In the genomic region with DNA sequence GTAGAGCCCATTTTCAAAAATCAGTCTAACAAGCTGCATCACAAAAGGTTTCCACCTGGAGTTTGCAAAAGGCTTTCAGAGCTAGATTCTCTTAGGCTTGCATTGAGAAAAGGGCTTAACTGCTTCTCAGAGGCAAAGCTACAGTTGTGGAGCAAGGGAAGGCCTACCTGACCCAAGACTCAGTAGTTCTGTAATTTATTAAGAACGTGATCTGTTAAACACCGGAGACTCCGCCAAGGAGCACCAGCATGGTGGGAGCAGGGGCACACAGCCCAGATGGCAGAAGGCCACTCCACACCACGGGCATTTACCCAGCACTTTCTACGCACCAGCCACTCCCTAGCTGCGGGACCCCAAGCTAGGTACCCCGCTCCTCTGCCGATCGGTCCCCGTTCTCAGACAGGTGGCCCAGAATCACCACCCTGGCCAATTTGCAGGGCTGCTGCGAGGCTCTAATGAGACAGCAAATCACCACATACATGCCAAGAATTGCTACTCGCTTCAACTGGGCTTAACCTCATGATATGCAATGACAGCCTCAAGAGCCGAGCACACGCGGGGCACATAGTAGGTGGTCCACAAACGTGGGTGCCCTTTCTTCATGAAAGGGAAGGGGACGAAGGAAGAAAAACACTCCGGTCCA, we compare ENCODE assay signal across 8 cellular contexts. TPM values are rescaled to one million over a fixed set of nuclear protein-coding genes. Genes with fewer than 3 reads are reported as not detected.
DNase-seq lines count a peak whose midpoint lies in the region; ATAC-seq, FAIRE-seq and TF ChIP-seq lines count a peak whose summit lies in the region.

No MANE protein-coding gene starts in this region.

- H3K27ac ChIP-seq in prostate gland, result peak overlapping the region; percentile 87 to 94

- intact Hi-C loops in prostate gland (cut with DNase I), result loop anchor here (5.0 kb wide), 1 partner anchor 52 kb away; no protein-coding TSS in a partner anchor

- no peak for ATAC-seq in HG03196 (IDR thresholded peaks at IDR 0.05; ENCODE audit: unreplicated experiment)

- H3K36me3 ChIP-seq in prostate gland, result no peaks in the 10 kb centered on the region

- TF ChIP-seq POLR2A in prostate gland (IDR thresholded peaks at IDR 0.05), result no peak

- H3K4me1 ChIP-seq in prostate gland (replicated peaks), result peaks cover 7% of the 10 kb centered on the region

- WGBS in prostate gland, result 28% methylated on average over 18 of the region's 18 CpGs

- H3K4me3 ChIP-seq in WI38 (ENCODE audit: low read depth, low read length) (peak overlapping the region; percentile 72), fibroblast of villous mesenchyme (ENCODE audit: low read depth, low read length) (peak overlapping the region; percentile 76), prostate gland (peak overlapping the region; percentile 85 to 89)

- H3K27me3 ChIP-seq in prostate gland (replicated peaks; ENCODE audit: insufficient read depth), result no peaks in the 10 kb centered on the region

- DNase-seq in activated CD4-positive, alpha-beta T cell treated with anti-CD3 and anti-CD28 coated beads for 48 hours, result peak; percentile 5
- no peak for DNase-seq in activated CD4-positive, alpha-beta T cell treated with anti-CD3 and anti-CD28 coated beads for 4 hours
- DNase-seq in fibroblast of villous mesenchyme (ENCODE audit: low read depth) (no peak), prostate gland (ENCODE audit: low spot score) (no peak), RCC 7860 (ENCODE audit: low spot score) (no peak), mucosa of gallbladder (ENCODE audit: low spot score) (no peak)

- FAIRE-seq in RCC 7860 (lab: Jason Lieb, UNC), result no peak

- H3K9me3 ChIP-seq in prostate gland, result no peaks in the 10 kb centered on the region

- no peak for TF ChIP-seq CTCF in WI38 (IDR thresholded peaks at IDR 0.05; ENCODE audit: low read depth, low read length)
- no peak for TF ChIP-seq CTCF in fibroblast of villous mesenchyme (IDR thresholded peaks at IDR 0.05; ENCODE audit: insufficient read depth, low read depth, low read length)
- no peak for TF ChIP-seq CTCF in prostate gland (IDR thresholded peaks at IDR 0.05)

RNA-seq across cellular contexts. Expression of a gene that starts 1.5 kb away (rescaled TPM):
- total RNA-seq in fibroblast of villous mesenchyme (11.6 and 15.5 TPM in 2 replicates), prostate gland (100 to 1,000 TPM in 1 of 2 donors, 10 to 100 TPM in 1; 77.1 to 118 TPM), mucosa of gallbladder (187 TPM)
